ENCODE assay signal across 23 cellular contexts in the genomic region with DNA sequence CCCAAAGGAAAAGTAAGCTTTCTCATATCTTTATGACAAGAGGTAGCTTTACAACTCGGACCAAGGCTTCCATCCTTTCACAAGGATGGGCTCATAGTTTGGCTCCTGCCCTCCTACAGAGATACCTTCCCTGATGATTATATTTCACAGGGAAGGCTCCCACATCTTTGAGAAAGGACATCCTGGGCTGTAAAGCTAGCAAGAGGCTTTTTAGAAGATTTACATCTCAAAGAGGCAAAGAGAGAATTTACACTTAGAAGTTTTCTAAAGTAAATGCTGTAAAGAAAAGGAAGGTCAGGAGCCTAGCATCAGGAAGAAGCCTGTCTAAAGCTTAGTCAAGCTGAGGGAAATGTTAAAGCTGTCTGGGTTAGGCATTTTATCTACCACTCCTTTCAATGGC.
"Had no signal": no experiment of that assay in that cellular context is flagged by ENCODE, and none has a peak within 500 bp of the region (broad histone marks: within the 10 kb centered on the region; RNA-seq: fewer than 3 reads in every experiment).

No MANE protein-coding gene starts in this region.

- H3K27me3 ChIP-seq: gastrocnemius medialis, neural progenitor cell, right lobe of liver, stomach, thyroid gland, vagina had no signal

- FAIRE-seq: kidney, small intestine had no signal

- DNase-seq: cortex of kidney; foreskin fibroblast; gastrocnemius medialis; head of caudate nucleus; kidney; mucosa of descending colon; naive B cell; right lobe of liver; small intestine; stimulated activated CD4-positive, alpha-beta T cell treated with anti-CD3 and anti-CD28 coated beads, Interleukin-1b, Interleukin-23, amount 100 ng/mL, for 48 hours; stimulated activated CD4-positive, alpha-beta T cell treated with anti-CD3 and anti-CD28 coated beads, Interleukin-4, amount 100 ng/mL, for 1 hour; stimulated activated CD8-positive, alpha-beta memory T cell treated with anti-CD3 and anti-CD28 coated beads, Interleukin-4, amount 100 ng/mL, for 48 hours; stimulated activated naive CD4-positive, alpha-beta T cell; stomach; thyroid gland; trophoblast cell had no signal

- ATAC-seq: esophagus mucosa, gastrocnemius medialis, left lobe of liver, right lobe of liver had no signal

- H3K4me3 ChIP-seq: gastrocnemius medialis, lung, mucosa of descending colon, neural progenitor cell, right lobe of liver, stomach, thyroid gland, vagina had no signal

- H3K4me1 ChIP-seq: gastrocnemius medialis, parathyroid adenoma, right lobe of liver, stomach, thyroid gland, vagina had no signal

- H3K9ac ChIP-seq: neural progenitor cell, parathyroid adenoma had no signal

- H3K27ac ChIP-seq: epithelial cell of prostate, gastrocnemius medialis, neural progenitor cell, parathyroid adenoma, right lobe of liver, stomach, thyroid gland, vagina had no signal

- H3K9me3 ChIP-seq: gastrocnemius medialis, mucosa of descending colon, right lobe of liver, stomach, thyroid gland, vagina had no signal

- H3K36me3 ChIP-seq: gastrocnemius medialis, neural progenitor cell, right lobe of liver, stomach, thyroid gland, vagina had no signal
